In genomic region chr10:61776615-61777266, GRCh38 we compare ENCODE assay signal across 1 cellular context.
TF ChIP-seq lines count a peak whose summit lies in the region.

No MANE protein-coding gene starts in this region.

TF ChIP-seq in HCT116, 20 proteins besides CTCF, POLR2A, EP300 and RAD21 (continued from another document):
- TF ChIP-seq JUND (IDR thresholded peaks at IDR 0.05): no peak
